1 cellular context compared by ENCODE assay signal in the genomic region with DNA sequence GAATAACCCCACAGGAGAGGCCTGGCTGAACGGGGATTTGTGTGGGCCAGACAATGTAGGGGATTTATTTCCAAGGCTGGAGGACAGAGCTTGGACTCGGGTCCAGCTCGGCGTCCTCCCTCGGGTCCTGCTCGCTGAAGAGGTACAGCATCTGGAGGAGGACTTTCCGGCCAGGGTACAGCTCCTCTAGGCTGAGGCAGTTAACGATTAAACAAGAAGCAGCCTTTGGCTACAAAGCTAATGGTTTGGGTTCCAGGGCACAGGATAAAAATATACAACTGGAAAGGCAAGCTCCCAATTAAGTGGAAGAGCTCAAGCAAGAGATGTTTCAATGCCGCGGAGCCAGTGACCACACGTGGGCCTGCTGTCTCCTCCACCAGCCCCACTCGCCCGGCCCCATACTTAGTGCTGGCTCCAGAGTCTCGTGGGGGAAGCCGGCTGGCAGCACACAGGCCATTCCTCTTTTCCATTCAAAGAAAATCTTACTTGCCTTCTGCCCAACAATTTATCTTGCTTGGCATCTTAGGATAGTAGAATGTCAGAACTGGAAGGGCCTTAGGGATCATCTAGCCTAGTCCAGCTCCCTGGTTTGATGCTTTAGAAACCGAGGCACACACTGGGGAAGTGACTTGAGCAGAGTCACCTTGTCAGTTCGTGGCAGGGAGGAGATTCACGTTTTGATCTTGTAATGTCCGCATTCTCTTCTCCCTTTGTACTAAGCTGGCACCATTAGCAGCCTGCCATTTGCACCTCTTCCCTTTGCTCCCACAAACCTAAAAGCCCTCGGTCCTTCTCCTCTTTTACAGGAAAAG.
TF ChIP-seq lines count a peak whose summit lies in the region.

No MANE protein-coding gene starts in this region.

TF ChIP-seq in HepG2, 621 proteins besides CTCF, POLR2A, EP300 and RAD21 (continued from another document and continues in another):
- TF ChIP-seq ZBTB20 (CRISPR knock-in tag; IDR thresholded peaks at IDR 0.05; ENCODE audit: borderline replicate concordance, low read depth) (peak; percentile 8; the same call in 1 of the 2 replicates), ZNF792 (CRISPR knock-in tag; IDR thresholded peaks at IDR 0.05) (no peak), ZNF292 (CRISPR knock-in tag; IDR thresholded peaks at IDR 0.05; ENCODE audit: borderline replicate concordance, low read depth) (peak; percentile 61; the same call in 1 of the 2 replicates), MEIS2 (CRISPR knock-in tag; IDR thresholded peaks at IDR 0.05) (no peak), GATAD2A (CRISPR knock-in tag; IDR thresholded peaks at IDR 0.05) (peak; percentile 55), ZSCAN9 (CRISPR knock-in tag; IDR thresholded peaks at IDR 0.05; ENCODE audit: borderline replicate concordance) (no peak), ZNF274 (CRISPR knock-in tag; IDR thresholded peaks at IDR 0.05) (peak; percentile 59; the same call in 1 of the 2 replicates), ZNF570 (CRISPR knock-in tag; IDR thresholded peaks at IDR 0.05; ENCODE audit: borderline replicate concordance) (no peak), ZNF30 (CRISPR knock-in tag; IDR thresholded peaks at IDR 0.05) (no peak), PAX8 (CRISPR knock-in tag; IDR thresholded peaks at IDR 0.05; ENCODE audit: borderline replicate concordance) (no peak), ATF7 (IDR thresholded peaks at IDR 0.05) (no peak), ATF7 (CRISPR knock-in tag; IDR thresholded peaks at IDR 0.05) (no peak), GATAD1 (CRISPR knock-in tag; IDR thresholded peaks at IDR 0.05) (no peak), RCOR2 (CRISPR knock-in tag; IDR thresholded peaks at IDR 0.05) (no peak), ZFY (CRISPR knock-in tag; IDR thresholded peaks at IDR 0.05) (peak; percentile 43; the same call in 1 of the 2 replicates), AKAP8 (CRISPR knock-in tag; IDR thresholded peaks at IDR 0.05) (no peak), MTA1 (CRISPR knock-in tag; IDR thresholded peaks at IDR 0.05; ENCODE audit: borderline replicate concordance) (peak; percentile 65; the same call in 1 of the 2 replicates), FIP1L1 (IDR thresholded peaks at IDR 0.05; ENCODE audit: borderline replicate concordance, insufficient read depth, low read depth, low read length) (no peak), SRF (IDR thresholded peaks at IDR 0.05; ENCODE audit: low read depth, low read length) (no peak), BHLHE40 (IDR thresholded peaks at IDR 0.05; ENCODE audit: low read length) (no peak), ZNF678 (CRISPR knock-in tag; IDR thresholded peaks at IDR 0.05) (no peak), MAZ (IDR thresholded peaks at IDR 0.05; ENCODE audit: borderline replicate concordance, low read depth, low read length) (no peak), MAZ (CRISPR knock-in tag; IDR thresholded peaks at IDR 0.05; ENCODE audit: low read depth) (no peak), SATB2 (CRISPR knock-in tag; IDR thresholded peaks at IDR 0.05) (no peak), HNRNPUL1 (IDR thresholded peaks at IDR 0.05; ENCODE audit: low read depth, low read length) (no peak), NFKB2 (CRISPR knock-in tag; IDR thresholded peaks at IDR 0.05; ENCODE audit: borderline replicate concordance) (peak; percentile 62; the same call in 1 of the 2 replicates), PRMT3 (CRISPR knock-in tag; IDR thresholded peaks at IDR 0.05; ENCODE audit: borderline replicate concordance, low read depth) (no peak), KLF9 (CRISPR knock-in tag; IDR thresholded peaks at IDR 0.05; ENCODE audit: low read depth) (no peak), SP4 (CRISPR knock-in tag; IDR thresholded peaks at IDR 0.05) (peak; percentile 39; the same call in 1 of the 2 replicates), REPIN1 (CRISPR knock-in tag; IDR thresholded peaks at IDR 0.05; ENCODE audit: borderline replicate concordance, low read depth) (no peak), ZNF75D (CRISPR knock-in tag; IDR thresholded peaks at IDR 0.05; ENCODE audit: borderline replicate concordance) (no peak), ZNF121 (CRISPR knock-in tag; IDR thresholded peaks at IDR 0.05) (no peak), ARNT2 (CRISPR knock-in tag; IDR thresholded peaks at IDR 0.05; ENCODE audit: low read depth) (no peak), ZFAT (CRISPR knock-in tag; conservative IDR thresholded peaks at IDR 0.05) (no peak), ZNF446 (CRISPR knock-in tag; IDR thresholded peaks at IDR 0.05) (no peak), TCF7 (IDR thresholded peaks at IDR 0.05; ENCODE audit: low read depth) (no peak), ATF7-NPFF (CRISPR knock-in tag; IDR thresholded peaks at IDR 0.05; ENCODE audit: low read depth) (no peak)
- TF ChIP-seq, protein P1, sequence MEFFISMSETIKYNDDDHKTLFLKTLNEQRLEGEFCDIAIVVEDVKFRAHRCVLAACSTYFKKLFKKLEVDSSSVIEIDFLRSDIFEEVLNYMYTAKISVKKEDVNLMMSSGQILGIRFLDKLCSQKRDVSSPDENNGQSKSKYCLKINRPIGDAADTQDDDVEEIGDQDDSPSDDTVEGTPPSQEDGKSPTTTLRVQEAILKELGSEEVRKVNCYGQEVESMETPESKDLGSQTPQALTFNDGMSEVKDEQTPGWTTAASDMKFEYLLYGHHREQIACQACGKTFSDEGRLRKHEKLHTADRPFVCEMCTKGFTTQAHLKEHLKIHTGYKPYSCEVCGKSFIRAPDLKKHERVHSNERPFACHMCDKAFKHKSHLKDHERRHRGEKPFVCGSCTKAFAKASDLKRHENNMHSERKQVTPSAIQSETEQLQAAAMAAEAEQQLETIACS (CRISPR knock-in tag; IDR thresholded peaks at IDR 0.05), result no peak
- TF ChIP-seq, protein P2, sequence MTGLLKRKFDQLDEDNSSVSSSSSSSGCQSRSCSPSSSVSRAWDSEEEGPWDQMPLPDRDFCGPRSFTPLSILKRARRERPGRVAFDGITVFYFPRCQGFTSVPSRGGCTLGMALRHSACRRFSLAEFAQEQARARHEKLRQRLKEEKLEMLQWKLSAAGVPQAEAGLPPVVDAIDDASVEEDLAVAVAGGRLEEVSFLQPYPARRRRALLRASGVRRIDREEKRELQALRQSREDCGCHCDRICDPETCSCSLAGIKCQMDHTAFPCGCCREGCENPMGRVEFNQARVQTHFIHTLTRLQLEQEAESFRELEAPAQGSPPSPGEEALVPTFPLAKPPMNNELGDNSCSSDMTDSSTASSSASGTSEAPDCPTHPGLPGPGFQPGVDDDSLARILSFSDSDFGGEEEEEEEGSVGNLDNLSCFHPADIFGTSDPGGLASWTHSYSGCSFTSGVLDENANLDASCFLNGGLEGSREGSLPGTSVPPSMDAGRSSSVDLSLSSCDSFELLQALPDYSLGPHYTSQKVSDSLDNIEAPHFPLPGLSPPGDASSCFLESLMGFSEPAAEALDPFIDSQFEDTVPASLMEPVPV (CRISPR knock-in tag; IDR thresholded peaks at IDR 0.05), result no peak
- TF ChIP-seq, protein P3, sequence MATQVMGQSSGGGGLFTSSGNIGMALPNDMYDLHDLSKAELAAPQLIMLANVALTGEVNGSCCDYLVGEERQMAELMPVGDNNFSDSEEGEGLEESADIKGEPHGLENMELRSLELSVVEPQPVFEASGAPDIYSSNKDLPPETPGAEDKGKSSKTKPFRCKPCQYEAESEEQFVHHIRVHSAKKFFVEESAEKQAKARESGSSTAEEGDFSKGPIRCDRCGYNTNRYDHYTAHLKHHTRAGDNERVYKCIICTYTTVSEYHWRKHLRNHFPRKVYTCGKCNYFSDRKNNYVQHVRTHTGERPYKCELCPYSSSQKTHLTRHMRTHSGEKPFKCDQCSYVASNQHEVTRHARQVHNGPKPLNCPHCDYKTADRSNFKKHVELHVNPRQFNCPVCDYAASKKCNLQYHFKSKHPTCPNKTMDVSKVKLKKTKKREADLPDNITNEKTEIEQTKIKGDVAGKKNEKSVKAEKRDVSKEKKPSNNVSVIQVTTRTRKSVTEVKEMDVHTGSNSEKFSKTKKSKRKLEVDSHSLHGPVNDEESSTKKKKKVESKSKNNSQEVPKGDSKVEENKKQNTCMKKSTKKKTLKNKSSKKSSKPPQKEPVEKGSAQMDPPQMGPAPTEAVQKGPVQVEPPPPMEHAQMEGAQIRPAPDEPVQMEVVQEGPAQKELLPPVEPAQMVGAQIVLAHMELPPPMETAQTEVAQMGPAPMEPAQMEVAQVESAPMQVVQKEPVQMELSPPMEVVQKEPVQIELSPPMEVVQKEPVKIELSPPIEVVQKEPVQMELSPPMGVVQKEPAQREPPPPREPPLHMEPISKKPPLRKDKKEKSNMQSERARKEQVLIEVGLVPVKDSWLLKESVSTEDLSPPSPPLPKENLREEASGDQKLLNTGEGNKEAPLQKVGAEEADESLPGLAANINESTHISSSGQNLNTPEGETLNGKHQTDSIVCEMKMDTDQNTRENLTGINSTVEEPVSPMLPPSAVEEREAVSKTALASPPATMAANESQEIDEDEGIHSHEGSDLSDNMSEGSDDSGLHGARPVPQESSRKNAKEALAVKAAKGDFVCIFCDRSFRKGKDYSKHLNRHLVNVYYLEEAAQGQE (IDR thresholded peaks at IDR 0.05; ENCODE audit: borderline replicate concordance in 1 of 2, low read depth in 1 of 2, low read length in 2 of 2), result no peak
- TF ChIP-seq, protein P4, sequence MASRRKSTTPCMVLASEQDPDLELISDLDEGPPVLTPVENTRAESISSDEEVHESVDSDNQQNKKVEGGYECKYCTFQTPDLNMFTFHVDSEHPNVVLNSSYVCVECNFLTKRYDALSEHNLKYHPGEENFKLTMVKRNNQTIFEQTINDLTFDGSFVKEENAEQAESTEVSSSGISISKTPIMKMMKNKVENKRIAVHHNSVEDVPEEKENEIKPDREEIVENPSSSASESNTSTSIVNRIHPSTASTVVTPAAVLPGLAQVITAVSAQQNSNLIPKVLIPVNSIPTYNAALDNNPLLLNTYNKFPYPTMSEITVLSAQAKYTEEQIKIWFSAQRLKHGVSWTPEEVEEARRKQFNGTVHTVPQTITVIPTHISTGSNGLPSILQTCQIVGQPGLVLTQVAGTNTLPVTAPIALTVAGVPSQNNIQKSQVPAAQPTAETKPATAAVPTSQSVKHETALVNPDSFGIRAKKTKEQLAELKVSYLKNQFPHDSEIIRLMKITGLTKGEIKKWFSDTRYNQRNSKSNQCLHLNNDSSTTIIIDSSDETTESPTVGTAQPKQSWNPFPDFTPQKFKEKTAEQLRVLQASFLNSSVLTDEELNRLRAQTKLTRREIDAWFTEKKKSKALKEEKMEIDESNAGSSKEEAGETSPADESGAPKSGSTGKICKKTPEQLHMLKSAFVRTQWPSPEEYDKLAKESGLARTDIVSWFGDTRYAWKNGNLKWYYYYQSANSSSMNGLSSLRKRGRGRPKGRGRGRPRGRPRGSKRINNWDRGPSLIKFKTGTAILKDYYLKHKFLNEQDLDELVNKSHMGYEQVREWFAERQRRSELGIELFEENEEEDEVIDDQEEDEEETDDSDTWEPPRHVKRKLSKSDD (CRISPR knock-in tag; IDR thresholded peaks at IDR 0.05; ENCODE audit: low read depth), result peak; percentile 21; the same call in 1 of the 2 replicates
- TF ChIP-seq, protein P5, sequence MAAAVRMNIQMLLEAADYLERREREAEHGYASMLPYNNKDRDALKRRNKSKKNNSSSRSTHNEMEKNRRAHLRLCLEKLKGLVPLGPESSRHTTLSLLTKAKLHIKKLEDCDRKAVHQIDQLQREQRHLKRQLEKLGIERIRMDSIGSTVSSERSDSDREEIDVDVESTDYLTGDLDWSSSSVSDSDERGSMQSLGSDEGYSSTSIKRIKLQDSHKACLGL (CRISPR knock-in tag; IDR thresholded peaks at IDR 0.05), result no peak
- TF ChIP-seq, protein P6, sequence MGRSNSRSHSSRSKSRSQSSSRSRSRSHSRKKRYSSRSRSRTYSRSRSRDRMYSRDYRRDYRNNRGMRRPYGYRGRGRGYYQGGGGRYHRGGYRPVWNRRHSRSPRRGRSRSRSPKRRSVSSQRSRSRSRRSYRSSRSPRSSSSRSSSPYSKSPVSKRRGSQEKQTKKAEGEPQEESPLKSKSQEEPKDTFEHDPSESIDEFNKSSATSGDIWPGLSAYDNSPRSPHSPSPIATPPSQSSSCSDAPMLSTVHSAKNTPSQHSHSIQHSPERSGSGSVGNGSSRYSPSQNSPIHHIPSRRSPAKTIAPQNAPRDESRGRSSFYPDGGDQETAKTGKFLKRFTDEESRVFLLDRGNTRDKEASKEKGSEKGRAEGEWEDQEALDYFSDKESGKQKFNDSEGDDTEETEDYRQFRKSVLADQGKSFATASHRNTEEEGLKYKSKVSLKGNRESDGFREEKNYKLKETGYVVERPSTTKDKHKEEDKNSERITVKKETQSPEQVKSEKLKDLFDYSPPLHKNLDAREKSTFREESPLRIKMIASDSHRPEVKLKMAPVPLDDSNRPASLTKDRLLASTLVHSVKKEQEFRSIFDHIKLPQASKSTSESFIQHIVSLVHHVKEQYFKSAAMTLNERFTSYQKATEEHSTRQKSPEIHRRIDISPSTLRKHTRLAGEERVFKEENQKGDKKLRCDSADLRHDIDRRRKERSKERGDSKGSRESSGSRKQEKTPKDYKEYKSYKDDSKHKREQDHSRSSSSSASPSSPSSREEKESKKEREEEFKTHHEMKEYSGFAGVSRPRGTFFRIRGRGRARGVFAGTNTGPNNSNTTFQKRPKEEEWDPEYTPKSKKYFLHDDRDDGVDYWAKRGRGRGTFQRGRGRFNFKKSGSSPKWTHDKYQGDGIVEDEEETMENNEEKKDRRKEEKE (IDR thresholded peaks at IDR 0.05), result no peak
- TF ChIP-seq, protein P7, sequence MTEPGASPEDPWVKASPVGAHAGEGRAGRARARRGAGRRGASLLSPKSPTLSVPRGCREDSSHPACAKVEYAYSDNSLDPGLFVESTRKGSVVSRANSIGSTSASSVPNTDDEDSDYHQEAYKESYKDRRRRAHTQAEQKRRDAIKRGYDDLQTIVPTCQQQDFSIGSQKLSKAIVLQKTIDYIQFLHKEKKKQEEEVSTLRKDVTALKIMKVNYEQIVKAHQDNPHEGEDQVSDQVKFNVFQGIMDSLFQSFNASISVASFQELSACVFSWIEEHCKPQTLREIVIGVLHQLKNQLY (CRISPR knock-in tag; IDR thresholded peaks at IDR 0.05), result no peak
- TF ChIP-seq, protein P8, sequence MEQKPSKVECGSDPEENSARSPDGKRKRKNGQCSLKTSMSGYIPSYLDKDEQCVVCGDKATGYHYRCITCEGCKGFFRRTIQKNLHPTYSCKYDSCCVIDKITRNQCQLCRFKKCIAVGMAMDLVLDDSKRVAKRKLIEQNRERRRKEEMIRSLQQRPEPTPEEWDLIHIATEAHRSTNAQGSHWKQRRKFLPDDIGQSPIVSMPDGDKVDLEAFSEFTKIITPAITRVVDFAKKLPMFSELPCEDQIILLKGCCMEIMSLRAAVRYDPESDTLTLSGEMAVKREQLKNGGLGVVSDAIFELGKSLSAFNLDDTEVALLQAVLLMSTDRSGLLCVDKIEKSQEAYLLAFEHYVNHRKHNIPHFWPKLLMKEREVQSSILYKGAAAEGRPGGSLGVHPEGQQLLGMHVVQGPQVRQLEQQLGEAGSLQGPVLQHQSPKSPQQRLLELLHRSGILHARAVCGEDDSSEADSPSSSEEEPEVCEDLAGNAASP (CRISPR knock-in tag; IDR thresholded peaks at IDR 0.05; ENCODE audit: borderline replicate concordance), result no peak
- TF ChIP-seq, protein P9, sequence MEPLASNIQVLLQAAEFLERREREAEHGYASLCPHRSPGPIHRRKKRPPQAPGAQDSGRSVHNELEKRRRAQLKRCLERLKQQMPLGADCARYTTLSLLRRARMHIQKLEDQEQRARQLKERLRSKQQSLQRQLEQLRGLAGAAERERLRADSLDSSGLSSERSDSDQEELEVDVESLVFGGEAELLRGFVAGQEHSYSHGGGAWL (CRISPR knock-in tag; IDR thresholded peaks at IDR 0.05), result no peak
- TF ChIP-seq, protein P10, sequence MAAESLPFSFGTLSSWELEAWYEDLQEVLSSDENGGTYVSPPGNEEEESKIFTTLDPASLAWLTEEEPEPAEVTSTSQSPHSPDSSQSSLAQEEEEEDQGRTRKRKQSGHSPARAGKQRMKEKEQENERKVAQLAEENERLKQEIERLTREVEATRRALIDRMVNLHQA (CRISPR knock-in tag; IDR thresholded peaks at IDR 0.05), result no peak
